In the genomic region with DNA sequence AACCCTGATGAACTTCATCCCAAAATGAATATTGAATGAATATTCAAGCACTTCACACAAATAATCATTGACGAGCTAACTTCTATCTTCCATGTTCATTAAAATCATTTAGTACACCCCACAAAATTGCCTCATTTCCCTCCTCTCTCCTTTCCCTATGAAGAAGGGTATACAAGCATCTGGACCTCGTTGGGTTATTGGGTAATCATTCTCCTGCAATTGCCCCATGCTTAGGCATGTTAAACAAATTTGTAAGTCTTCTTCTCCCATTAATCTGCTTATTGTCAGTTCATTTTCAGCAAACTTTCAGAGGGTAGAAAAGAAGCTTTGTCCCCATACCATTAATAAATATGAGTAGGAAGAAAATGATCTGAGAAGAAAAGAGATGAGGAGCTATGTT, we compare ENCODE assay signal across 26 cellular contexts. TPM values are rescaled to one million over a fixed set of nuclear protein-coding genes. Genes with fewer than 3 reads are reported as not detected.
"Had no signal": no experiment of that assay in that cellular context is flagged by ENCODE, and none has a peak within 500 bp of the region (broad histone marks: within the 10 kb centered on the region; RNA-seq: fewer than 3 reads in every experiment).

No MANE protein-coding gene starts in this region.

- H3K36me3 Mint-ChIP-seq: mesothelial cell of epicardium, naive B cell had no signal

- DNase-seq: dermis blood vessel endothelial cell; dorsolateral prefrontal cortex; effector CD4-positive, alpha-beta T cell; effector memory CD4-positive, alpha-beta T cell; foreskin keratinocyte; head of caudate nucleus; heart right ventricle; hippocampal formation; left cardiac atrium; left lung; left ventricle myocardium superior; lower lobe of right lung; mesenchymal stem cell; mucosa of descending colon; naive B cell; naive thymus-derived CD8-positive, alpha-beta T cell had no signal

- FAIRE-seq: colon, endothelial cell of umbilical vein, frontal cortex, islet of Langerhans, keratinocyte had no signal

- H3K4me1 ChIP-seq: esophagus muscularis mucosa, foreskin keratinocyte, gastroesophageal sphincter, left lung, lower lobe of right lung had no signal

- H3K9me3 ChIP-seq: esophagus muscularis mucosa, gastroesophageal sphincter, heart right ventricle, left lung, lower lobe of right lung, mucosa of descending colon had no signal

- H3K4me3 ChIP-seq: coronary artery, dorsolateral prefrontal cortex, esophagus muscularis mucosa, gastroesophageal sphincter, heart right ventricle, left lung, lower lobe of right lung, mucosa of descending colon had no signal

- H3K9me3 Mint-ChIP-seq: mesothelial cell of epicardium; naive B cell; naive thymus-derived CD8-positive, alpha-beta T cell had no signal

- H3K27me3 Mint-ChIP-seq: naive B cell; naive thymus-derived CD8-positive, alpha-beta T cell had no signal

- ATAC-seq: foreskin keratinocyte; gastroesophageal sphincter; heart right ventricle; left cardiac atrium; left lung; left ventricle myocardium superior; lower lobe of right lung; mucosa of descending colon; naive thymus-derived CD8-positive, alpha-beta T cell had no signal

- H3K36me3 ChIP-seq: esophagus muscularis mucosa, gastroesophageal sphincter, heart right ventricle, left lung, lower lobe of right lung had no signal

- H3K4me3 Mint-ChIP-seq: mesothelial cell of epicardium; naive B cell; naive thymus-derived CD8-positive, alpha-beta T cell had no signal

- H3K4me1 Mint-ChIP-seq: naive B cell had no signal

- H3K27ac Mint-ChIP-seq: mesothelial cell of epicardium; naive thymus-derived CD8-positive, alpha-beta T cell had no signal

- H3K27me3 ChIP-seq: dorsolateral prefrontal cortex, esophagus muscularis mucosa, foreskin keratinocyte, gastroesophageal sphincter, heart right ventricle, left lung had no signal

- H3K27ac ChIP-seq: coronary artery, dorsolateral prefrontal cortex, esophagus muscularis mucosa, foreskin keratinocyte, gastroesophageal sphincter, heart right ventricle, left lung, lower lobe of right lung had no signal

RNA-seq across cellular contexts. Expression of gene PRKN, which starts 27.6 kb away (rescaled TPM):
- total RNA-seq: endothelial cell of umbilical vein had no signal

RNA-seq across cellular contexts. Expression of gene PACRG, which starts 27.8 kb away (rescaled TPM):
- total RNA-seq: endothelial cell of umbilical vein, foreskin keratinocyte, mesenteric fat pad had no signal
- polyA plus RNA-seq: foreskin keratinocyte had no signal
